1 cellular context compared by ENCODE assay signal in the genomic region with DNA sequence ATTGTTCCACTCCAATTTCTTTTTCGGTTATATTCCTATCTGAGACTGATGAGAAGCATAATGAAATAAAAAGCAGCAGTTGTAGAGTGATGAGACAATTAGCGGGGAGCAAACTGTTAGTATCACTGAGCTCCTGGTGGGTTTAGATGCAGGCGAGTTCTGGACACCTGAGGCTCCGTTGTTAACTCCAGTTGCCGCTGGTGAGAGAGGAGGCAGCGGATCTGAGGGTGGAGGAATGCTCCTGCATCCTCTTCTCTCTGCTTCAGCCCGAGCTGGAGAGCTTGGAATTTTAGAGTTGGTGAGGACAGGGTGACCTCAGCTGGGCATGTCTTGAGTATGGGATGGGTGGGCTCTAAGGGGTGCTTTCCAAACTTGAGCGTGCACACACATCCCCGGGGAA.
A peak's percentile ranks its signal among the peaks of the same experiment; 100 is the strongest.
TF ChIP-seq lines count a peak whose summit lies in the region.

No MANE protein-coding gene starts in this region.

TF ChIP-seq in H1, 55 proteins besides CTCF, POLR2A, EP300 and RAD21:
- TF ChIP-seq CHD7 (IDR thresholded peaks at IDR 0.05; ENCODE audit: insufficient replicate concordance, low read length) = no peak
- TF ChIP-seq TBP (IDR thresholded peaks at IDR 0.05; ENCODE audit: low read depth, low read length) = peak; percentile 45; the same call in 1 of the 2 replicates
TF ChIP-seq in H1: peak in this region for 1.
